ENCODE assay signal across 9 cellular contexts in the genomic region with DNA sequence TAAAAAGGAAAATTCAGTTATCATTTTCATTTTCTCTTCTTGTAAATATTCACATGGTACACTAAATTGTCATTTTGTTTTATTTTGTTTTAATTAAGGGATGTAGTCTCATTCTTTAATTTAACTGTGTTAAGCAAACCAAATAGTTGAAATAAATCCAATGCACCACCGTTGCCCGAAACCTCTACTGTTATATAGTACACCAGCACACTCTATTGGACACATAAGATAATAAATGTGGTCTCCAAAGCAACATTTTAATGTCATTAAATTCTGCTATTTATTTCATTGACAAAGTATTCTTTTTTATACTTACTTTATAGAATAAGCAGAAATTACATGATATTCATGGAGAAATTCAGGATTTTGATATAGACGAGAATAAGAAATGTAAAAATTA.
DNase-seq lines count a peak whose midpoint lies in the region; ATAC-seq and TF ChIP-seq lines count a peak whose summit lies in the region.
"Had no signal": no experiment of that assay in that cellular context is flagged by ENCODE, and none has a peak within 500 bp of the region (broad histone marks: within the 10 kb centered on the region; RNA-seq: fewer than 3 reads in every experiment).

No MANE protein-coding gene starts in this region.

- DNase-seq in GM12865 (ENCODE audit: low read depth) (peak; percentile 8), OCI-LY7 (ENCODE audit: low spot score) (no peak), foreskin fibroblast (peak; percentile 12 to 57), iPS-NIHi7 (ENCODE audit: extremely low spot score) (no peak), HEK293T (ENCODE audit: extremely low spot score) (no peak), DMS79 (lab: John Stamatoyannopoulos, UW) (no peak)
- DNase-seq: naive thymus-derived CD4-positive, alpha-beta T cell had no signal

- TF ChIP-seq CTCF in 22Rv1 (IDR thresholded peaks at IDR 0.05) (peak; percentile 39), GM12865 (IDR thresholded peaks at IDR 0.05; ENCODE audit: insufficient read depth, low read depth, low read length, missing control alignments) (peak; percentile 18), OCI-LY7 (conservative IDR thresholded peaks at IDR 0.05; ENCODE audit: low read length) (peak; percentile 51; the same call in 1 of the 2 replicates), foreskin fibroblast (IDR thresholded peaks at IDR 0.05; ENCODE audit: low read depth, low read length) (peak; percentile 10)

- H3K4me1 ChIP-seq in OCI-LY7 (ENCODE audit: insufficient read depth, low read length, poor library complexity, severe bottlenecking) = no peaks in the 10 kb centered on the region

- H4K20me1 ChIP-seq in OCI-LY7 (ENCODE audit: insufficient read depth, low read length) = no peaks in the 10 kb centered on the region

- H3K36me3 ChIP-seq in OCI-LY7 (ENCODE audit: insufficient read depth, low read length) = no peaks in the 10 kb centered on the region

- no TSS peak for BruUV-seq in OCI-LY7 (replicated peaks; lab: Mats Ljungman, UMichigan)

- no peak for ATAC-seq in GM18909 (IDR thresholded peaks at IDR 0.05; ENCODE audit: poor library complexity, unreplicated experiment)
- ATAC-seq: naive thymus-derived CD4-positive, alpha-beta T cell had no signal

- no peaks in the 10 kb centered on the region for H3K9me2 ChIP-seq in OCI-LY7 (ENCODE audit: insufficient read depth, low read length)

- no peaks in the 10 kb centered on the region for H3K79me2 ChIP-seq in OCI-LY7 (ENCODE audit: insufficient read depth, low read depth, low read length)

- no peak overlapping the region for H3K4me2 ChIP-seq in OCI-LY7 (ENCODE audit: low read length)

- no peak overlapping the region for H3K27ac ChIP-seq in 22Rv1
- no peak overlapping the region for H3K27ac ChIP-seq in OCI-LY7 (ENCODE audit: low read depth, low read length, poor library complexity, severe bottlenecking)

- intact Hi-C loops in OCI-LY7 (cut with micrococcal nuclease; ENCODE audit: unreplicated experiment) = no loop called here

- no peaks in the 10 kb centered on the region for H3K9me3 ChIP-seq in OCI-LY7 (ENCODE audit: low read length)

- no peak overlapping the region for H3K4me3 ChIP-seq in GM12865 (ENCODE audit: low read depth, low read length)
- H3K4me3 ChIP-seq in OCI-LY7 (ENCODE audit: low read depth, low read length, poor library complexity, severe bottlenecking) = no peak overlapping the region
- no peak overlapping the region for H3K4me3 ChIP-seq in foreskin fibroblast (ENCODE audit: low read depth in 1 of 2, low read length in 2 of 2)

- POLR2A ChIA-PET in OCI-LY7 (lab: Charles Lee) = no interaction called here
- POLR2A ChIA-PET in HEK293T (lab: Yijun Ruan, JAX) = no interaction called here

- CTCF ChIA-PET in OCI-LY7 (lab: Charles Lee; ENCODE audit: unreplicated experiment) (no interaction called here), HEK293T (lab: Yijun Ruan, JAX) (interaction anchor here (0.6 kb wide), 1 partner anchor 697 kb away, joined by 3 read pairs; no protein-coding TSS in a partner anchor)

- H2AFZ ChIP-seq in OCI-LY7 (ENCODE audit: low read length) = no peak overlapping the region

TF ChIP-seq in HEK293T, 16 proteins besides CTCF, POLR2A, EP300 and RAD21:
- TF ChIP-seq NFRKB (IDR thresholded peaks at IDR 0.05) (no peak), ELF4 (IDR thresholded peaks at IDR 0.05) (no peak), FOXA1 (IDR thresholded peaks at IDR 0.05) (no peak), LEF1 (IDR thresholded peaks at IDR 0.05; ENCODE audit: borderline replicate concordance) (no peak), ZNF384 (IDR thresholded peaks at IDR 0.05) (no peak), FOXM1 (IDR thresholded peaks at IDR 0.05; ENCODE audit: borderline replicate concordance) (no peak), FOXK2 (IDR thresholded peaks at IDR 0.05) (no peak), HDGF (IDR thresholded peaks at IDR 0.05; ENCODE audit: borderline replicate concordance) (no peak), L3MBTL2 (conservative IDR thresholded peaks at IDR 0.05) (no peak), SP1 (IDR thresholded peaks at IDR 0.05) (no peak), CTBP1 (IDR thresholded peaks at IDR 0.05; ENCODE audit: borderline replicate concordance) (no peak), BHLHE40 (IDR thresholded peaks at IDR 0.05; ENCODE audit: borderline replicate concordance) (no peak), SUZ12 (IDR thresholded peaks at IDR 0.05) (no peak), ARNT (IDR thresholded peaks at IDR 0.05) (no peak)
- TF ChIP-seq, protein P1, sequence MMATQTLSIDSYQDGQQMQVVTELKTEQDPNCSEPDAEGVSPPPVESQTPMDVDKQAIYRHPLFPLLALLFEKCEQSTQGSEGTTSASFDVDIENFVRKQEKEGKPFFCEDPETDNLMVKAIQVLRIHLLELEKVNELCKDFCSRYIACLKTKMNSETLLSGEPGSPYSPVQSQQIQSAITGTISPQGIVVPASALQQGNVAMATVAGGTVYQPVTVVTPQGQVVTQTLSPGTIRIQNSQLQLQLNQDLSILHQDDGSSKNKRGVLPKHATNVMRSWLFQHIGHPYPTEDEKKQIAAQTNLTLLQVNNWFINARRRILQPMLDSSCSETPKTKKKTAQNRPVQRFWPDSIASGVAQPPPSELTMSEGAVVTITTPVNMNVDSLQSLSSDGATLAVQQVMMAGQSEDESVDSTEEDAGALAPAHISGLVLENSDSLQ (IDR thresholded peaks at IDR 0.05) = no peak
TF ChIP-seq in HEK293T: peak in this region for 0.

Comparison
In these comparisons a context has a peak if more than half of its experiments do, and no peak if none do; other contexts are left out.
1. DNase-seq: peak in GM12865 (single experiment) and foreskin fibroblast (2 of 2); none in OCI-LY7 (single experiment), iPS-NIHi7 (single experiment), HEK293T (single experiment) and DMS79 (single experiment).
2. Peak in every context shown above with its lines, with median percentiles within 50 percentile points of each other: CTCF ChIP-seq.